Comparison of ENCODE assay signal across 1 cellular context in the genomic region with DNA sequence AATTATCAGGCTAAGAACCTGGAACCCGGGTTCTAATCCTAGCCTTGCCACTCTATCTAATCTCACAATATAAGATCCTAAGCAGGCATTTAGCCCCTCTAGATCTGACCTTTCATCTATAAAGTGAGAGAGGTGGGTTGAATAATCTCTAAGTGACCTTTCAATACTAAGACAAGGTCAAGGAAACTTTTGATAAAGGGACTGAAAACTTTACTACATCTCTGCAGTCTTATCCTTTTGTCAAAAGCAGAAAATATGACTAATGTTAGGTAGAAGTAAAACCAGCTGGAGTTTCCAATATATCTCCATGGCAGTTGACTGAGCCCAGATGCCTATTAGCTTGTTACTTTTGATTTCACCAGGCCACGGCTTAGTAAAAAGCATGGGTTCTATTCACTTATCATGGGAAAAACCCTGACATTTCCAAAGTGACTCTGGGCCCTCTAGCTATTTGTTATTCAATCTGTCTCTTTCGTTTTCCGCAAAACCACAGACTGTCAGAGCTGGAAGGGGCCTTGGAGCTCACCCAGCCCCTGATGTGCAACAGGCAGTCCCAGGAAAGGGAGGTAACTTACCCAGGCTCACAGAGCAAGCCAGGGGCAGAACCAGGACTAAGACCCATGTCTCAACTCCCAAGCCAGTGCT.
A peak's percentile ranks its signal among the peaks of the same experiment; 100 is the strongest.
TF ChIP-seq lines count a peak whose summit lies in the region.

No MANE protein-coding gene starts in this region.

TF ChIP-seq in GM12878, 131 proteins besides CTCF, POLR2A, EP300 and RAD21 (continued from another document and continues in another):
- TF ChIP-seq, protein P1, sequence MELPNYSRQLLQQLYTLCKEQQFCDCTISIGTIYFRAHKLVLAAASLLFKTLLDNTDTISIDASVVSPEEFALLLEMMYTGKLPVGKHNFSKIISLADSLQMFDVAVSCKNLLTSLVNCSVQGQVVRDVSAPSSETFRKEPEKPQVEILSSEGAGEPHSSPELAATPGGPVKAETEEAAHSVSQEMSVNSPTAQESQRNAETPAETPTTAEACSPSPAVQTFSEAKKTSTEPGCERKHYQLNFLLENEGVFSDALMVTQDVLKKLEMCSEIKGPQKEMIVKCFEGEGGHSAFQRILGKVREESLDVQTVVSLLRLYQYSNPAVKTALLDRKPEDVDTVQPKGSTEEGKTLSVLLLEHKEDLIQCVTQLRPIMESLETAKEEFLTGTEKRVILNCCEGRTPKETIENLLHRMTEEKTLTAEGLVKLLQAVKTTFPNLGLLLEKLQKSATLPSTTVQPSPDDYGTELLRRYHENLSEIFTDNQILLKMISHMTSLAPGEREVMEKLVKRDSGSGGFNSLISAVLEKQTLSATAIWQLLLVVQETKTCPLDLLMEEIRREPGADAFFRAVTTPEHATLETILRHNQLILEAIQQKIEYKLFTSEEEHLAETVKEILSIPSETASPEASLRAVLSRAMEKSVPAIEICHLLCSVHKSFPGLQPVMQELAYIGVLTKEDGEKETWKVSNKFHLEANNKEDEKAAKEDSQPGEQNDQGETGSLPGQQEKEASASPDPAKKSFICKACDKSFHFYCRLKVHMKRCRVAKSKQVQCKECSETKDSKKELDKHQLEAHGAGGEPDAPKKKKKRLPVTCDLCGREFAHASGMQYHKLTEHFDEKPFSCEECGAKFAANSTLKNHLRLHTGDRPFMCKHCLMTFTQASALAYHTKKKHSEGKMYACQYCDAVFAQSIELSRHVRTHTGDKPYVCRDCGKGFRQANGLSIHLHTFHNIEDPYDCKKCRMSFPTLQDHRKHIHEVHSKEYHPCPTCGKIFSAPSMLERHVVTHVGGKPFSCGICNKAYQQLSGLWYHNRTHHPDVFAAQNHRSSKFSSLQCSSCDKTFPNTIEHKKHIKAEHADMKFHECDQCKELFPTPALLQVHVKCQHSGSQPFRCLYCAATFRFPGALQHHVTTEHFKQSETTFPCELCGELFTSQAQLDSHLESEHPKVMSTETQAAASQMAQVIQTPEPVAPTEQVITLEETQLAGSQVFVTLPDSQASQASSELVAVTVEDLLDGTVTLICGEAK (IDR thresholded peaks at IDR 0.05; ENCODE audit: borderline replicate concordance), result no peak
- TF ChIP-seq, protein P2, sequence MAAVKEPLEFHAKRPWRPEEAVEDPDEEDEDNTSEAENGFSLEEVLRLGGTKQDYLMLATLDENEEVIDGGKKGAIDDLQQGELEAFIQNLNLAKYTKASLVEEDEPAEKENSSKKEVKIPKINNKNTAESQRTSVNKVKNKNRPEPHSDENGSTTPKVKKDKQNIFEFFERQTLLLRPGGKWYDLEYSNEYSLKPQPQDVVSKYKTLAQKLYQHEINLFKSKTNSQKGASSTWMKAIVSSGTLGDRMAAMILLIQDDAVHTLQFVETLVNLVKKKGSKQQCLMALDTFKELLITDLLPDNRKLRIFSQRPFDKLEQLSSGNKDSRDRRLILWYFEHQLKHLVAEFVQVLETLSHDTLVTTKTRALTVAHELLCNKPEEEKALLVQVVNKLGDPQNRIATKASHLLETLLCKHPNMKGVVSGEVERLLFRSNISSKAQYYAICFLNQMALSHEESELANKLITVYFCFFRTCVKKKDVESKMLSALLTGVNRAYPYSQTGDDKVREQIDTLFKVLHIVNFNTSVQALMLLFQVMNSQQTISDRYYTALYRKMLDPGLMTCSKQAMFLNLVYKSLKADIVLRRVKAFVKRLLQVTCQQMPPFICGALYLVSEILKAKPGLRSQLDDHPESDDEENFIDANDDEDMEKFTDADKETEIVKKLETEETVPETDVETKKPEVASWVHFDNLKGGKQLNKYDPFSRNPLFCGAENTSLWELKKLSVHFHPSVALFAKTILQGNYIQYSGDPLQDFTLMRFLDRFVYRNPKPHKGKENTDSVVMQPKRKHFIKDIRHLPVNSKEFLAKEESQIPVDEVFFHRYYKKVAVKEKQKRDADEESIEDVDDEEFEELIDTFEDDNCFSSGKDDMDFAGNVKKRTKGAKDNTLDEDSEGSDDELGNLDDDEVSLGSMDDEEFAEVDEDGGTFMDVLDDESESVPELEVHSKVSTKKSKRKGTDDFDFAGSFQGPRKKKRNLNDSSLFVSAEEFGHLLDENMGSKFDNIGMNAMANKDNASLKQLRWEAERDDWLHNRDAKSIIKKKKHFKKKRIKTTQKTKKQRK (IDR thresholded peaks at IDR 0.05; ENCODE audit: low read depth, low read length), result no peak
- TF ChIP-seq RB1 (IDR thresholded peaks at IDR 0.05; ENCODE audit: borderline replicate concordance) (no peak), ZZZ3 (IDR thresholded peaks at IDR 0.05; ENCODE audit: control insufficient read depth, insufficient read length, low read depth) (no peak), PML (IDR thresholded peaks at IDR 0.05; ENCODE audit: low read length) (no peak), CREB1 (IDR thresholded peaks at IDR 0.05; ENCODE audit: low read depth) (no peak; the same call in 1 of the 2 replicates), GATAD2B (conservative IDR thresholded peaks at IDR 0.05; ENCODE audit: low read depth) (no peak), CEBPB (IDR thresholded peaks at IDR 0.05; ENCODE audit: borderline replicate concordance in 1 of 2, low read depth in 2 of 2, low read length in 2 of 2) (no peak), GABPA (IDR thresholded peaks at IDR 0.05; ENCODE audit: low read depth) (no peak), CHD4 (IDR thresholded peaks at IDR 0.05) (no peak), LARP7 (IDR thresholded peaks at IDR 0.05) (no peak), CHD1 (IDR thresholded peaks at IDR 0.05; ENCODE audit: low read depth, low read length) (no peak), CBX5 (IDR thresholded peaks at IDR 0.05; ENCODE audit: low read depth) (no peak), JUNB (IDR thresholded peaks at IDR 0.05) (peak; percentile 20; the same call in 1 of the 2 replicates), NFIC (IDR thresholded peaks at IDR 0.05; ENCODE audit: low read depth, low read length) (peak; percentile 44; the same call in 1 of the 2 replicates), KLF5 (IDR thresholded peaks at IDR 0.05; ENCODE audit: partially characterized antibody) (peak; percentile 46), SMAD5 (IDR thresholded peaks at IDR 0.05; ENCODE audit: low read depth) (no peak), EED (IDR thresholded peaks at IDR 0.05; ENCODE audit: low read depth) (peak; percentile 85), ZNF24 (IDR thresholded peaks at IDR 0.05) (peak; percentile 76; the same call in 1 of the 2 replicates), BHLHE40 (IDR thresholded peaks at IDR 0.05; ENCODE audit: borderline replicate concordance in 1 of 2, low read depth in 2 of 2, low read length in 1 of 2) (no peak), SMC3 (IDR thresholded peaks at IDR 0.05; ENCODE audit: borderline replicate concordance, low read length) (no peak), MXI1 (IDR thresholded peaks at IDR 0.05; ENCODE audit: low read depth, low read length) (no peak), TCF7 (IDR thresholded peaks at IDR 0.05; ENCODE audit: borderline replicate concordance) (no peak)
- TF ChIP-seq, protein P3, sequence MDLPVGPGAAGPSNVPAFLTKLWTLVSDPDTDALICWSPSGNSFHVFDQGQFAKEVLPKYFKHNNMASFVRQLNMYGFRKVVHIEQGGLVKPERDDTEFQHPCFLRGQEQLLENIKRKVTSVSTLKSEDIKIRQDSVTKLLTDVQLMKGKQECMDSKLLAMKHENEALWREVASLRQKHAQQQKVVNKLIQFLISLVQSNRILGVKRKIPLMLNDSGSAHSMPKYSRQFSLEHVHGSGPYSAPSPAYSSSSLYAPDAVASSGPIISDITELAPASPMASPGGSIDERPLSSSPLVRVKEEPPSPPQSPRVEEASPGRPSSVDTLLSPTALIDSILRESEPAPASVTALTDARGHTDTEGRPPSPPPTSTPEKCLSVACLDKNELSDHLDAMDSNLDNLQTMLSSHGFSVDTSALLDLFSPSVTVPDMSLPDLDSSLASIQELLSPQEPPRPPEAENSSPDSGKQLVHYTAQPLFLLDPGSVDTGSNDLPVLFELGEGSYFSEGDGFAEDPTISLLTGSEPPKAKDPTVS (IDR thresholded peaks at IDR 0.05; ENCODE audit: low read depth, low read length), result no peak
- TF ChIP-seq, protein P4, sequence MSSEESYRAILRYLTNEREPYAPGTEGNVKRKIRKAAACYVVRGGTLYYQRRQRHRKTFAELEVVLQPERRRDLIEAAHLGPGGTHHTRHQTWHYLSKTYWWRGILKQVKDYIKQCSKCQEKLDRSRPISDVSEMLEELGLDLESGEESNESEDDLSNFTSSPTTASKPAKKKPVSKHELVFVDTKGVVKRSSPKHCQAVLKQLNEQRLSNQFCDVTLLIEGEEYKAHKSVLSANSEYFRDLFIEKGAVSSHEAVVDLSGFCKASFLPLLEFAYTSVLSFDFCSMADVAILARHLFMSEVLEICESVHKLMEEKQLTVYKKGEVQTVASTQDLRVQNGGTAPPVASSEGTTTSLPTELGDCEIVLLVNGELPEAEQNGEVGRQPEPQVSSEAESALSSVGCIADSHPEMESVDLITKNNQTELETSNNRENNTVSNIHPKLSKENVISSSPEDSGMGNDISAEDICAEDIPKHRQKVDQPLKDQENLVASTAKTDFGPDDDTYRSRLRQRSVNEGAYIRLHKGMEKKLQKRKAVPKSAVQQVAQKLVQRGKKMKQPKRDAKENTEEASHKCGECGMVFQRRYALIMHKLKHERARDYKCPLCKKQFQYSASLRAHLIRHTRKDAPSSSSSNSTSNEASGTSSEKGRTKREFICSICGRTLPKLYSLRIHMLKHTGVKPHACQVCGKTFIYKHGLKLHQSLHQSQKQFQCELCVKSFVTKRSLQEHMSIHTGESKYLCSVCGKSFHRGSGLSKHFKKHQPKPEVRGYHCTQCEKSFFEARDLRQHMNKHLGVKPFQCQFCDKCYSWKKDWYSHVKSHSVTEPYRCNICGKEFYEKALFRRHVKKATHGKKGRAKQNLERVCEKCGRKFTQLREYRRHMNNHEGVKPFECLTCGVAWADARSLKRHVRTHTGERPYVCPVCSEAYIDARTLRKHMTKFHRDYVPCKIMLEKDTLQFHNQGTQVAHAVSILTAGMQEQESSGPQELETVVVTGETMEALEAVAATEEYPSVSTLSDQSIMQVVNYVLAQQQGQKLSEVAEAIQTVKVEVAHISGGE (CRISPR knock-in tag; IDR thresholded peaks at IDR 0.05), result no peak
- TF ChIP-seq, protein P5, sequence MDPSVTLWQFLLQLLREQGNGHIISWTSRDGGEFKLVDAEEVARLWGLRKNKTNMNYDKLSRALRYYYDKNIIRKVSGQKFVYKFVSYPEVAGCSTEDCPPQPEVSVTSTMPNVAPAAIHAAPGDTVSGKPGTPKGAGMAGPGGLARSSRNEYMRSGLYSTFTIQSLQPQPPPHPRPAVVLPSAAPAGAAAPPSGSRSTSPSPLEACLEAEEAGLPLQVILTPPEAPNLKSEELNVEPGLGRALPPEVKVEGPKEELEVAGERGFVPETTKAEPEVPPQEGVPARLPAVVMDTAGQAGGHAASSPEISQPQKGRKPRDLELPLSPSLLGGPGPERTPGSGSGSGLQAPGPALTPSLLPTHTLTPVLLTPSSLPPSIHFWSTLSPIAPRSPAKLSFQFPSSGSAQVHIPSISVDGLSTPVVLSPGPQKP (IDR thresholded peaks at IDR 0.05; ENCODE audit: low read depth, low read length), result no peak
- TF ChIP-seq, protein P6, sequence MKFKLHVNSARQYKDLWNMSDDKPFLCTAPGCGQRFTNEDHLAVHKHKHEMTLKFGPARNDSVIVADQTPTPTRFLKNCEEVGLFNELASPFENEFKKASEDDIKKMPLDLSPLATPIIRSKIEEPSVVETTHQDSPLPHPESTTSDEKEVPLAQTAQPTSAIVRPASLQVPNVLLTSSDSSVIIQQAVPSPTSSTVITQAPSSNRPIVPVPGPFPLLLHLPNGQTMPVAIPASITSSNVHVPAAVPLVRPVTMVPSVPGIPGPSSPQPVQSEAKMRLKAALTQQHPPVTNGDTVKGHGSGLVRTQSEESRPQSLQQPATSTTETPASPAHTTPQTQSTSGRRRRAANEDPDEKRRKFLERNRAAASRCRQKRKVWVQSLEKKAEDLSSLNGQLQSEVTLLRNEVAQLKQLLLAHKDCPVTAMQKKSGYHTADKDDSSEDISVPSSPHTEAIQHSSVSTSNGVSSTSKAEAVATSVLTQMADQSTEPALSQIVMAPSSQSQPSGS (IDR thresholded peaks at IDR 0.05; ENCODE audit: low read length), result peak; percentile 28; the same call in 1 of the 2 replicates
- TF ChIP-seq, protein P7, sequence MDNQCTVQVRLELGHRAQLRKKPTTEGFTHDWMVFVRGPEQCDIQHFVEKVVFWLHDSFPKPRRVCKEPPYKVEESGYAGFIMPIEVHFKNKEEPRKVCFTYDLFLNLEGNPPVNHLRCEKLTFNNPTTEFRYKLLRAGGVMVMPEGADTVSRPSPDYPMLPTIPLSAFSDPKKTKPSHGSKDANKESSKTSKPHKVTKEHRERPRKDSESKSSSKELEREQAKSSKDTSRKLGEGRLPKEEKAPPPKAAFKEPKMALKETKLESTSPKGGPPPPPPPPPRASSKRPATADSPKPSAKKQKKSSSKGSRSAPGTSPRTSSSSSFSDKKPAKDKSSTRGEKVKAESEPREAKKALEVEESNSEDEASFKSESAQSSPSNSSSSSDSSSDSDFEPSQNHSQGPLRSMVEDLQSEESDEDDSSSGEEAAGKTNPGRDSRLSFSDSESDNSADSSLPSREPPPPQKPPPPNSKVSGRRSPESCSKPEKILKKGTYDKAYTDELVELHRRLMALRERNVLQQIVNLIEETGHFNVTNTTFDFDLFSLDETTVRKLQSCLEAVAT (IDR thresholded peaks at IDR 0.05), result no peak
- TF ChIP-seq, protein P8, sequence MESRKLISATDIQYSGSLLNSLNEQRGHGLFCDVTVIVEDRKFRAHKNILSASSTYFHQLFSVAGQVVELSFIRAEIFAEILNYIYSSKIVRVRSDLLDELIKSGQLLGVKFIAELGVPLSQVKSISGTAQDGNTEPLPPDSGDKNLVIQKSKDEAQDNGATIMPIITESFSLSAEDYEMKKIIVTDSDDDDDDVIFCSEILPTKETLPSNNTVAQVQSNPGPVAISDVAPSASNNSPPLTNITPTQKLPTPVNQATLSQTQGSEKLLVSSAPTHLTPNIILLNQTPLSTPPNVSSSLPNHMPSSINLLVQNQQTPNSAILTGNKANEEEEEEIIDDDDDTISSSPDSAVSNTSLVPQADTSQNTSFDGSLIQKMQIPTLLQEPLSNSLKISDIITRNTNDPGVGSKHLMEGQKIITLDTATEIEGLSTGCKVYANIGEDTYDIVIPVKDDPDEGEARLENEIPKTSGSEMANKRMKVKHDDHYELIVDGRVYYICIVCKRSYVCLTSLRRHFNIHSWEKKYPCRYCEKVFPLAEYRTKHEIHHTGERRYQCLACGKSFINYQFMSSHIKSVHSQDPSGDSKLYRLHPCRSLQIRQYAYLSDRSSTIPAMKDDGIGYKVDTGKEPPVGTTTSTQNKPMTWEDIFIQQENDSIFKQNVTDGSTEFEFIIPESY (IDR thresholded peaks at IDR 0.05), result no peak
- TF ChIP-seq, protein P9, sequence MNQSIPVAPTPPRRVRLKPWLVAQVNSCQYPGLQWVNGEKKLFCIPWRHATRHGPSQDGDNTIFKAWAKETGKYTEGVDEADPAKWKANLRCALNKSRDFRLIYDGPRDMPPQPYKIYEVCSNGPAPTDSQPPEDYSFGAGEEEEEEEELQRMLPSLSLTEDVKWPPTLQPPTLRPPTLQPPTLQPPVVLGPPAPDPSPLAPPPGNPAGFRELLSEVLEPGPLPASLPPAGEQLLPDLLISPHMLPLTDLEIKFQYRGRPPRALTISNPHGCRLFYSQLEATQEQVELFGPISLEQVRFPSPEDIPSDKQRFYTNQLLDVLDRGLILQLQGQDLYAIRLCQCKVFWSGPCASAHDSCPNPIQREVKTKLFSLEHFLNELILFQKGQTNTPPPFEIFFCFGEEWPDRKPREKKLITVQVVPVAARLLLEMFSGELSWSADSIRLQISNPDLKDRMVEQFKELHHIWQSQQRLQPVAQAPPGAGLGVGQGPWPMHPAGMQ (IDR thresholded peaks at IDR 0.05; ENCODE audit: borderline replicate concordance), result no peak
